14 cellular contexts compared by ENCODE assay signal in the genomic region with DNA sequence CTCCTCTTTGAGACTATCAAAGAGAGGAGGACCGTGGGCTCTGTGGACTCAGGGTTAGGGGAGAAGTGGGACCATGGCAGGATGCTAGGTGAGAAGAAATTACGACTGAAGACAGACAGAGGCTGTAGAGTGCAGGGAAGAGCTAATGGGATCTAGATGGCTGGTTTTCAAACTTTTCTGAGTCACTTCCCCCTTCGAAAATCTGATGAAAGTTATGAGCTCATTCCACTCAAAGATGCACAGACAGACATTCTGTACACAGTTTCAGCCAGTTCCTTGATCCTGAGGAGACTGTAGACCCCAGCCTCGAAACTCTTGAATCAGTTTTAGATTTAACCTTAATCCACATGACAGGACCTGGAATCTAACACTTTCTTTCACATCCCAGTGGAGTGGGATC. TPM values are rescaled to one million over a fixed set of nuclear protein-coding genes. Genes with fewer than 3 reads are reported as not detected.
DNase-seq lines count a peak whose midpoint lies in the region; ATAC-seq, FAIRE-seq and TF ChIP-seq lines count a peak whose summit lies in the region.
"Had no signal": no experiment of that assay in that cellular context is flagged by ENCODE, and none has a peak within 500 bp of the region (broad histone marks: within the 10 kb centered on the region; RNA-seq: fewer than 3 reads in every experiment).

No MANE protein-coding gene starts in this region.

- FAIRE-seq in pancreas (lab: Jason Lieb, UNC) = no peak
- FAIRE-seq: TTC549 had no signal

- no peak for DNase-seq in activated T-cell treated with anti-CD3 and anti-CD28 coated beads, Interleukin-2, amount 50 U/mL, for 24 hours
- DNase-seq in activated T-cell treated with anti-CD3 and anti-CD28 coated beads, Interleukin-2, amount 50 U/mL, for 48 hours = no peak
- DNase-seq in RWPE2 (ENCODE audit: low spot score) = no peak
- peak; percentile 59 to 78 for DNase-seq in cardiac fibroblast (ENCODE audit: low read depth in 2 of 2)
- DNase-seq in stimulated activated effector memory CD8-positive, alpha-beta T cell treated with anti-CD3 and anti-CD28 coated beads, Interleukin-12 subunit alpha, Interleukin-12 subunit beta, amount 100 ng/mL, for 72 hours (ENCODE audit: low spot score in 2 of 2) = no peak
- no peak for DNase-seq in right lobe of liver
- no peak for DNase-seq in pancreas
- no peak for DNase-seq in erythroblast (lab: John Stamatoyannopoulos, UW)
- DNase-seq: activated naive CD8-positive, alpha-beta T cell treated with anti-CD3 and anti-CD28 coated beads, Interleukin-2, amount 10 ng/mL, durations not matched to agents 7 days and 5 days; left colon; NCI-H2227 treated with DMSO at 0.1 percent for 48 hours; trophoblast cell had no signal

- WGBS in right lobe of liver (ENCODE audit: insufficient coverage, low coverage, low lambda C conversion rate, missing lambda C conversion rate) = 72% methylated on average over 3 of the region's 4 CpGs
- 54 to 72% methylated on average over 4 of the region's 4 CpGs for WGBS in pancreas, 2 donors

- H3K27ac Mint-ChIP-seq in activated T-cell treated with anti-CD3 and anti-CD28 coated beads, Interleukin-2, amount 50 U/mL, for 24 hours = peak overlapping the region; percentile 7
- peak overlapping the region; percentile 8 for H3K27ac Mint-ChIP-seq in stimulated activated effector memory CD8-positive, alpha-beta T cell treated with anti-CD3 and anti-CD28 coated beads, Interleukin-12 subunit alpha, Interleukin-12 subunit beta, amount 100 ng/mL, for 72 hours

- H3K4me1 Mint-ChIP-seq in activated T-cell treated with anti-CD3 and anti-CD28 coated beads, Interleukin-2, amount 50 U/mL, for 24 hours (ENCODE audit: low read depth) = peaks cover 54% of the 10 kb centered on the region
- H3K4me1 Mint-ChIP-seq in stimulated activated effector memory CD8-positive, alpha-beta T cell treated with anti-CD3 and anti-CD28 coated beads, Interleukin-12 subunit alpha, Interleukin-12 subunit beta, amount 100 ng/mL, for 72 hours = peaks cover 44% of the 10 kb centered on the region

- H3K4me1 ChIP-seq in RWPE2 (ENCODE audit: insufficient read depth, poor library complexity, severe bottlenecking) (peaks cover 8% of the 10 kb centered on the region), right lobe of liver (no peaks in the 10 kb centered on the region), pancreas (no peaks in the 10 kb centered on the region)

- ATAC-seq in RWPE2 (ENCODE audit: low read depth) (0 out of 3 replicates have a peak, but pooled peaks have one; percentile 20), right lobe of liver (no peak), pancreas (no peak)
- ATAC-seq in stimulated activated effector memory CD8-positive, alpha-beta T cell treated with anti-CD3 and anti-CD28 coated beads, Interleukin-12 subunit alpha, Interleukin-12 subunit beta, amount 100 ng/mL, for 72 hours = no peak
- ATAC-seq: left colon had no signal

- H3K36me3 ChIP-seq in RWPE2 (ENCODE audit: low read depth) (no peaks in the 10 kb centered on the region), right lobe of liver (no peaks in the 10 kb centered on the region), pancreas (no peaks in the 10 kb centered on the region)

- H3K9me3 ChIP-seq in RWPE2 (ENCODE audit: severe bottlenecking) (no peaks in the 10 kb centered on the region), right lobe of liver (no peaks in the 10 kb centered on the region), pancreas (no peaks in the 10 kb centered on the region)

- H3K27me3 Mint-ChIP-seq in activated T-cell treated with anti-CD3 and anti-CD28 coated beads, Interleukin-2, amount 50 U/mL, for 24 hours = peaks cover 4% of the 10 kb centered on the region

- no peak overlapping the region for H3K27ac ChIP-seq in RWPE2 (ENCODE audit: poor library complexity, severe bottlenecking)
- H3K27ac ChIP-seq in right lobe of liver = no peak overlapping the region
- no peak overlapping the region for H3K27ac ChIP-seq in pancreas
- H3K27ac ChIP-seq: epithelial cell of prostate had no signal

- H3K4me3 ChIP-seq in RWPE2 (ENCODE audit: severe bottlenecking) = no peak overlapping the region
- no peak overlapping the region for H3K4me3 ChIP-seq in cardiac fibroblast (replicated peaks in 1 of 2; ENCODE audit: low read depth in 2 of 2, low read length in 2 of 2)
- H3K4me3 ChIP-seq in right lobe of liver = no peak overlapping the region
- H3K4me3 ChIP-seq in pancreas = no peak overlapping the region

- no peak for TF ChIP-seq POLR2A in right lobe of liver (IDR thresholded peaks at IDR 0.05)
- TF ChIP-seq POLR2A in erythroblast (IDR thresholded peaks at IDR 0.05; ENCODE audit: low read length) = no peak

- H3K27me3 ChIP-seq in RWPE2 (ENCODE audit: insufficient read depth, poor library complexity, severe bottlenecking) (no peaks in the 10 kb centered on the region), right lobe of liver (no peaks in the 10 kb centered on the region), pancreas (no peaks in the 10 kb centered on the region)

- intact Hi-C loops in right lobe of liver (cut with DNase I) (no loop called here), pancreas (cut with DNase I) (no loop called here)

- no peaks in the 10 kb centered on the region for H3K36me3 Mint-ChIP-seq in activated T-cell treated with anti-CD3 and anti-CD28 coated beads, Interleukin-2, amount 50 U/mL, for 24 hours (ENCODE audit: low read depth)
- H3K36me3 Mint-ChIP-seq in stimulated activated effector memory CD8-positive, alpha-beta T cell treated with anti-CD3 and anti-CD28 coated beads, Interleukin-12 subunit alpha, Interleukin-12 subunit beta, amount 100 ng/mL, for 72 hours = peaks cover 12% of the 10 kb centered on the region

- no peak for TF ChIP-seq CTCF in RWPE2 (IDR thresholded peaks at IDR 0.05; ENCODE audit: poor library complexity, severe bottlenecking)
- no peak for TF ChIP-seq CTCF in cardiac fibroblast (IDR thresholded peaks at IDR 0.05; ENCODE audit: low read depth, low read length)
- TF ChIP-seq CTCF in right lobe of liver (IDR thresholded peaks at IDR 0.05) = no peak
- no peak for TF ChIP-seq CTCF in pancreas (IDR thresholded peaks at IDR 0.05)

- H3K4me3 Mint-ChIP-seq in activated T-cell treated with anti-CD3 and anti-CD28 coated beads, Interleukin-2, amount 50 U/mL, for 24 hours = no peak overlapping the region
- no peak overlapping the region for H3K4me3 Mint-ChIP-seq in stimulated activated effector memory CD8-positive, alpha-beta T cell treated with anti-CD3 and anti-CD28 coated beads, Interleukin-12 subunit alpha, Interleukin-12 subunit beta, amount 100 ng/mL, for 72 hours

- no peaks in the 10 kb centered on the region for H3K9me3 Mint-ChIP-seq in activated T-cell treated with anti-CD3 and anti-CD28 coated beads, Interleukin-2, amount 50 U/mL, for 24 hours
- H3K9me3 Mint-ChIP-seq in stimulated activated effector memory CD8-positive, alpha-beta T cell treated with anti-CD3 and anti-CD28 coated beads, Interleukin-12 subunit alpha, Interleukin-12 subunit beta, amount 100 ng/mL, for 72 hours = peaks cover 4% of the 10 kb centered on the region

RNA-seq across cellular contexts. Expression of gene RGS9, which starts 40.7 kb away (rescaled TPM):
- total RNA-seq in right lobe of liver = 10 to 100 TPM in 2 of 6 experiments, 1 to 10 TPM in 4; 1.9 to 12.8 (median 5.7) TPM
- total RNA-seq in pancreas = 1 to 10 TPM; 1.2 to 5.5 (median 2.7) TPM
- polyA plus RNA-seq in pancreas = 10 to 100 TPM in 1 of 2 donors, 1 to 10 TPM in 1; 7.1 to 13.9 TPM

Comparison
In these comparisons a context has a peak if more than half of its experiments do, and no peak if none do; other contexts are left out.
1. DNase-seq: peak in cardiac fibroblast (2 of 2); none in activated T-cell treated with anti-CD3 and anti-CD28 coated beads, Interleukin-2, amount 50 U/mL, for 24 hours (single experiment), activated T-cell treated with anti-CD3 and anti-CD28 coated beads, Interleukin-2, amount 50 U/mL, for 48 hours (0 of 2), RWPE2 (single experiment), stimulated activated effector memory CD8-positive, alpha-beta T cell treated with anti-CD3 and anti-CD28 coated beads, Interleukin-12 subunit alpha, Interleukin-12 subunit beta, amount 100 ng/mL, for 72 hours (0 of 2), right lobe of liver (0 of 3), pancreas (0 of 6) and erythroblast (0 of 2).